ENCODE assay signal across 9 cellular contexts in genomic region chr12:110109037-110109836, GRCh38. TPM values are rescaled to one million over a fixed set of nuclear protein-coding genes. Genes with fewer than 3 reads are reported as not detected.
DNase-seq lines count a peak whose midpoint lies in the region; ATAC-seq lines count a peak whose summit lies in the region.
"Had no signal": no experiment of that assay in that cellular context is flagged by ENCODE, and none has a peak within 500 bp of the region (broad histone marks: within the 10 kb centered on the region; RNA-seq: fewer than 3 reads in every experiment).

No MANE protein-coding gene starts in this region.

- no peak overlapping the region for H2AK5ac ChIP-seq in mesenchymal stem cell (ENCODE audit: low read length, severe bottlenecking)

- H4K91ac ChIP-seq in mesenchymal stem cell (ENCODE audit: low read length): peak overlapping the region; percentile 73

- H3K36me3 ChIP-seq in duodenal mucosa (ENCODE audit: control insufficient read depth in 1 of 2, insufficient read depth in 2 of 2, low read length in 2 of 2) (no peaks in the 10 kb centered on the region), mesenchymal stem cell (ENCODE audit: control insufficient read depth in 1 of 2, insufficient read depth in 2 of 2, low read depth in 1 of 2, low read length in 2 of 2) (no peaks in the 10 kb centered on the region), aorta (ENCODE audit: control insufficient read depth in 1 of 2, insufficient read depth in 2 of 2, low read length in 1 of 2) (no peaks in the 10 kb centered on the region)
- H3K36me3 ChIP-seq: BLaER1 had no signal

- WGBS in mesenchymal stem cell: 34% methylated on average over 11 of the region's 13 CpGs
- 1 to 3% methylated on average over 13 of the region's 13 CpGs for WGBS in aorta, 2 donors

- H3K9ac ChIP-seq in duodenal mucosa (ENCODE audit: low read depth in 1 of 2, low read length in 2 of 2) (no peak overlapping the region), mesenchymal stem cell (ENCODE audit: low read length) (peak overlapping the region; percentile 84)
- H3K9ac ChIP-seq: BLaER1 had no signal

- peak overlapping the region; percentile 56 to 90 for H2BK12ac ChIP-seq in mesenchymal stem cell (ENCODE audit: low read length in 2 of 2)

- no peak overlapping the region for H3K23ac ChIP-seq in mesenchymal stem cell (ENCODE audit: low read length in 2 of 2)

- H3K4me2 ChIP-seq in mesenchymal stem cell (ENCODE audit: low read length, poor library complexity, severe bottlenecking): peak overlapping the region; percentile 12
- H3K4me2 ChIP-seq: BLaER1 had no signal

- no peaks in the 10 kb centered on the region for H3K79me1 ChIP-seq in mesenchymal stem cell (replicated peaks; ENCODE audit: low read length, poor library complexity, severe bottlenecking)

- H3K27ac ChIP-seq in duodenal mucosa (ENCODE audit: low read depth, low read length): peak overlapping the region; percentile 70
- H3K27ac ChIP-seq in mesenchymal stem cell (ENCODE audit: low read length, poor library complexity, severe bottlenecking): peak overlapping the region; percentile 70
- peak overlapping the region; percentile 60 to 98 for H3K27ac ChIP-seq in aorta (ENCODE audit: low read depth in 1 of 2, low read length in 2 of 2)
- H3K27ac ChIP-seq: BLaER1 had no signal

- peak overlapping the region; percentile 77 to 87 for H3K18ac ChIP-seq in mesenchymal stem cell (ENCODE audit: low read depth in 1 of 2, low read length in 2 of 2)

- H4K8ac ChIP-seq in mesenchymal stem cell (ENCODE audit: low read length): peak overlapping the region; percentile 45

- H3K4me1 ChIP-seq in duodenal mucosa (ENCODE audit: control insufficient read depth in 1 of 2, insufficient read depth in 2 of 2, low read length in 2 of 2) (peaks cover 0 to 11% of the 10 kb centered on the region in 2 donors), mesenchymal stem cell (ENCODE audit: control insufficient read depth, insufficient read depth, low read depth, low read length) (peaks cover 10% of the 10 kb centered on the region), aorta (ENCODE audit: control insufficient read depth in 1 of 2, insufficient read depth in 2 of 2, low read length in 2 of 2) (peaks cover 0 to 2% of the 10 kb centered on the region in 2 donors)

- H3K4ac ChIP-seq in mesenchymal stem cell (ENCODE audit: low read depth in 1 of 2, low read length in 2 of 2): peak overlapping the region in 1 of 2 experiments; percentile 66

- H3K9me3 ChIP-seq in duodenal mucosa (ENCODE audit: control insufficient read depth in 1 of 2, low read length in 2 of 2): peaks cover 0 to 5% of the 10 kb centered on the region in 2 donors
- H3K9me3 ChIP-seq in mesenchymal stem cell (ENCODE audit: control insufficient read depth, low read length): no peaks in the 10 kb centered on the region
- H3K9me3 ChIP-seq in aorta (ENCODE audit: control insufficient read depth, low read length): no peaks in the 10 kb centered on the region

- ATAC-seq in aorta (ENCODE audit: low FRiP score) (peak; percentile 92), HG02852 (IDR thresholded peaks at IDR 0.05; ENCODE audit: unreplicated experiment) (no peak), HG03432 (IDR thresholded peaks at IDR 0.05; ENCODE audit: unreplicated experiment) (no peak), GM19351 (IDR thresholded peaks at IDR 0.05; ENCODE audit: unreplicated experiment) (no peak)

- DNase-seq in SKM-1 treated with dmso at 0.1 percent for 144 hours (lab: John Stamatoyannopoulos, UW; ENCODE audit: unreplicated experiment) (peak; percentile 34), SKM-1 (lab: John Stamatoyannopoulos, UW; ENCODE audit: unreplicated experiment) (no peak), mesenchymal stem cell (peak; percentile 96), aorta (peak; percentile 88 to 89)

- H3K4me3 ChIP-seq in duodenal mucosa (ENCODE audit: low read depth in 1 of 2, low read length in 2 of 2): no peak overlapping the region
- H3K4me3 ChIP-seq in mesenchymal stem cell (ENCODE audit: insufficient read depth in 1 of 2, low read depth in 1 of 2, low read length in 2 of 2): peak overlapping the region in 1 of 2 experiments; percentile 58
- no peak overlapping the region for H3K4me3 ChIP-seq in aorta (ENCODE audit: low read length in 2 of 2)
- H3K4me3 ChIP-seq: BLaER1 had no signal

- H2BK120ac ChIP-seq in mesenchymal stem cell (ENCODE audit: low read depth, low read length): peak overlapping the region; percentile 39

- H3K27me3 ChIP-seq in duodenal mucosa (ENCODE audit: control insufficient read depth in 1 of 2, insufficient read depth in 2 of 2, low read length in 2 of 2) (no peaks in the 10 kb centered on the region), mesenchymal stem cell (ENCODE audit: control insufficient read depth in 1 of 2, insufficient read depth in 1 of 2, low read length in 2 of 2) (no peaks in the 10 kb centered on the region), aorta (ENCODE audit: control insufficient read depth in 1 of 2, insufficient read depth in 2 of 2, low read length in 1 of 2) (no peaks in the 10 kb centered on the region)
- H3K27me3 ChIP-seq: BLaER1 had no signal

- H2BK15ac ChIP-seq in mesenchymal stem cell (ENCODE audit: low read depth, poor library complexity, severe bottlenecking): no peak overlapping the region

- peak overlapping the region in 1 of 2 experiments; percentile 9 for H3K14ac ChIP-seq in mesenchymal stem cell (ENCODE audit: low read length in 2 of 2)

- intact Hi-C loops in aorta (cut with DNase I): loop anchor here in 1 of 2 donors (2.0 to 5.0 kb wide), 4 partner anchors 16 to 173 kb away; partner anchors contain the start of genes ATP2A2 and IFT81

- no peak overlapping the region for H2BK5ac ChIP-seq in mesenchymal stem cell (ENCODE audit: low read depth, low read length, poor library complexity, severe bottlenecking)

- peak overlapping the region; percentile 16 for H2AFZ ChIP-seq in mesenchymal stem cell (ENCODE audit: low read depth, low read length)

RNA-seq across cellular contexts. Expression of gene IFT81, which starts 14.9 kb away (rescaled TPM):
- polyA plus RNA-seq in mesenchymal stem cell (2013, experiment 1 of 2): 10.9 TPM
- 10.4 TPM for polyA plus RNA-seq in mesenchymal stem cell (2013, experiment 2 of 2)
- total RNA-seq in aorta: 10 to 100 TPM; 11.4 to 14.1 TPM
- 10 to 100 TPM in 1 of 2 donors, 1 to 10 TPM in 1; 7.9 to 14.2 TPM for polyA plus RNA-seq in aorta
